ENCODE assay signal across 15 cellular contexts in the genomic region with DNA sequence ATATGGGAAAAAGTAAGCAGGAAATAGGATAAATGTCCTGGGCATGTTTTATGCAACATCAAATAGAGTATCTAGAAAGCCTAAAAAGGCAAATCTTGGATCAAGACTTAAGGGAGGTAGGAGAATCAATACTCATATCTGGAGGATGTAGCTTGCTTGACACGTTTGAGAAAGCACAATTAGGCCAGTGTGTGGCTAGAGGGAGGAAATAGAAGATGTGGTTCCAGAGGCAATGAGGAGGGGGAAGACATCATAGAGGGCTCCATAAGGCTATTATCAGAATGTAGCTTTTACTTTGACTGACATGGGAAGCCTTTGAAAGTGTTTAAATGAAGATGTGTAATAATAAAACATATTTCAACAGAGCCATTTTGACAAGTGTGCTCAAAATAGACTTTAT.
DNase-seq lines count a peak whose midpoint lies in the region; ATAC-seq, FAIRE-seq and TF ChIP-seq lines count a peak whose summit lies in the region.
"Had no signal": no experiment of that assay in that cellular context is flagged by ENCODE, and none has a peak within 500 bp of the region (broad histone marks: within the 10 kb centered on the region; RNA-seq: fewer than 3 reads in every experiment).

No MANE protein-coding gene starts in this region.

- H3K36me3 Mint-ChIP-seq in activated naive CD4-positive, alpha-beta T cell treated with anti-CD3 and anti-CD28 coated beads for 36 hours (ENCODE audit: low read depth): no peaks in the 10 kb centered on the region
- H3K36me3 Mint-ChIP-seq: CD4-positive, alpha-beta memory T cell had no signal

- no TSS peak for BruUV-seq in GM12878 (replicated peaks; lab: Mats Ljungman, UMichigan)

- H3K4me1 ChIP-seq in GM12878 (ENCODE audit: control insufficient read depth, insufficient read depth, low read length) (no peaks in the 10 kb centered on the region), pancreas (no peaks in the 10 kb centered on the region)
- H3K4me1 ChIP-seq: HAP-1 had no signal

- no peak overlapping the region for H3K27ac Mint-ChIP-seq in activated naive CD4-positive, alpha-beta T cell treated with anti-CD3 and anti-CD28 coated beads for 36 hours
- H3K27ac Mint-ChIP-seq: CD4-positive, alpha-beta memory T cell; GM23338; HFFc6 had no signal

- intact Hi-C loops in GM12878 (cut with micrococcal nuclease; ENCODE audit: unreplicated experiment): no loop called here
- intact Hi-C loops in activated naive CD4-positive, alpha-beta T cell treated with anti-CD3 and anti-CD28 coated beads for 36 hours (cut with micrococcal nuclease): no loop called here
- intact Hi-C loops in pancreas (cut with DNase I): no loop called here

- FAIRE-seq in HTR-8/SVneo (lab: Jason Lieb, UNC) (peak; percentile 4), GM12878 (lab: Jason Lieb, UNC) (no peak), pancreas (lab: Jason Lieb, UNC) (no peak)
- FAIRE-seq: H54 had no signal

- no peak overlapping the region for H3K9ac ChIP-seq in GM12878 (ENCODE audit: control insufficient read depth, insufficient read depth, low read length)

- H3K4me3 ChIP-seq in GM12878 (no peak overlapping the region), pancreas (no peak overlapping the region)
- H3K4me3 ChIP-seq: GM23338, HAP-1 had no signal

- no peak for TF ChIP-seq CTCF in GM12878 (IDR thresholded peaks at IDR 0.05 in 2 of 3, conservative IDR thresholded peaks at IDR 0.05 in 1 of 3; ENCODE audit: control insufficient read depth in 2 of 3, extremely low read depth in 1 of 3, insufficient read depth in 1 of 3, low read depth in 3 of 3, low read length in 3 of 3)
- no peak for TF ChIP-seq CTCF in pancreas (IDR thresholded peaks at IDR 0.05)

- no peak for TF ChIP-seq EP300 in GM12878 (IDR thresholded peaks at IDR 0.05; ENCODE audit: borderline replicate concordance in 1 of 2, control insufficient read depth in 1 of 2, low read depth in 2 of 2, low read length in 2 of 2)

- POLR2A ChIA-PET in GM12878 (lab: Charles Lee): no interaction called here

- SMC1A ChIA-PET in GM12878 (lab: Charles Lee; ENCODE audit: uncharacterized antibody, unreplicated experiment): interaction anchor here (1.1 kb wide), 1 partner anchor 42 kb away, joined by 3 read pairs; no protein-coding TSS in a partner anchor

- DNase-seq in HTR-8/SVneo (ENCODE audit: insufficient read length, low spot score) (no peak), NCI-H69 (lab: John Stamatoyannopoulos, UW) (peak; percentile 37), GM12878 (ENCODE audit: low read depth, low spot score) (no peak), pancreas (no peak), germinal center (ENCODE audit: low spot score) (no peak)
- DNase-seq in activated naive CD4-positive, alpha-beta T cell treated with anti-CD3 and anti-CD28 coated beads for 36 hours: no peak
- DNase-seq: C1 segment of cervical spinal cord; Calu3; CD4-positive, alpha-beta memory T cell; COR-L47; DND-41; HFFc6 had no signal

- no peak overlapping the region for H2AFZ ChIP-seq in GM12878 (ENCODE audit: control insufficient read depth, low read depth, low read length)
- H2AFZ ChIP-seq: GM23338 had no signal

- no peak for TF ChIP-seq POLR2A in GM12878 (IDR thresholded peaks at IDR 0.05; ENCODE audit: low read depth, low read length)

- H4K20me1 ChIP-seq in GM12878 (ENCODE audit: control insufficient read depth, insufficient read depth): no peaks in the 10 kb centered on the region

- H3K27me3 ChIP-seq in GM12878 (replicated peaks in 1 of 2; ENCODE audit: control insufficient read depth in 2 of 2, insufficient read depth in 2 of 2, low read length in 1 of 2): no peaks in the 10 kb centered on the region
- H3K27me3 ChIP-seq in pancreas: no peaks in the 10 kb centered on the region

- in situ Hi-C loops in GM12878 (cut with MboI): no loop called here

- no peaks in the 10 kb centered on the region for H3K4me1 Mint-ChIP-seq in activated naive CD4-positive, alpha-beta T cell treated with anti-CD3 and anti-CD28 coated beads for 36 hours (ENCODE audit: low read depth)
- H3K4me1 Mint-ChIP-seq: CD4-positive, alpha-beta memory T cell; GM23338 had no signal

- ATAC-seq in GM12878 (peak; percentile 79), pancreas (no peak)
- ATAC-seq: GM23338 had no signal

- CTCF ChIA-PET in GM12878 (lab: Yijun Ruan, JAX): interaction anchor here (0.9 kb wide), 1 partner anchor 10 kb away, joined by 4 read pairs; no protein-coding TSS in a partner anchor
- CTCF ChIA-PET in activated naive CD4-positive, alpha-beta T cell treated with anti-CD3 and anti-CD28 coated beads for 36 hours (lab: Charles Lee): no interaction called here

- RAD21 ChIA-PET in GM12878 (lab: Charles Lee; ENCODE audit: unreplicated experiment): no interaction called here

- no peaks in the 10 kb centered on the region for H3K79me2 ChIP-seq in GM12878 (ENCODE audit: control insufficient read depth, insufficient read depth, low read length)

- no peaks in the 10 kb centered on the region for H3K9me3 ChIP-seq in GM12878 (replicated peaks; ENCODE audit: control insufficient read depth, insufficient read depth, low read length)
- H3K9me3 ChIP-seq in pancreas: no peaks in the 10 kb centered on the region
- H3K9me3 ChIP-seq: HAP-1 had no signal

- peaks cover 2% of the 10 kb centered on the region for H3K9me3 Mint-ChIP-seq in activated naive CD4-positive, alpha-beta T cell treated with anti-CD3 and anti-CD28 coated beads for 36 hours
- H3K9me3 Mint-ChIP-seq: GM23338 had no signal

- no peak overlapping the region for H3K4me3 Mint-ChIP-seq in activated naive CD4-positive, alpha-beta T cell treated with anti-CD3 and anti-CD28 coated beads for 36 hours
- H3K4me3 Mint-ChIP-seq: CD4-positive, alpha-beta memory T cell; GM23338; HFFc6 had no signal

- no peak for TF ChIP-seq RAD21 in GM12878 (IDR thresholded peaks at IDR 0.05; ENCODE audit: insufficient read depth, low read depth, low read length)

- no peak overlapping the region for H3K4me2 ChIP-seq in GM12878 (ENCODE audit: control insufficient read depth, insufficient read depth)
- H3K4me2 ChIP-seq: GM23338 had no signal

- 0% methylated on average over 1 of the region's 1 CpG for WGBS in GM12878 (ENCODE audit: insufficient coverage, insufficient replicate concordance, low lambda C conversion rate, missing lambda C conversion rate)
- 1 to 7% methylated on average over 1 of the region's 1 CpG for WGBS in pancreas, 2 donors

- no peak overlapping the region for H3K27ac ChIP-seq in GM12878 (ENCODE audit: control insufficient read depth, insufficient read depth)
- no peak overlapping the region for H3K27ac ChIP-seq in pancreas

- no peaks in the 10 kb centered on the region for H3K27me3 Mint-ChIP-seq in activated naive CD4-positive, alpha-beta T cell treated with anti-CD3 and anti-CD28 coated beads for 36 hours (ENCODE audit: low read depth)
- H3K27me3 Mint-ChIP-seq: CD4-positive, alpha-beta memory T cell had no signal

- H3K36me3 ChIP-seq in GM12878 (ENCODE audit: control insufficient read depth in 2 of 2, insufficient read depth in 2 of 2, low read length in 1 of 2): no peaks in the 10 kb centered on the region
- H3K36me3 ChIP-seq in pancreas: no peaks in the 10 kb centered on the region
- H3K36me3 ChIP-seq: HAP-1 had no signal

TF ChIP-seq in GM12878, 131 proteins besides CTCF, POLR2A, EP300 and RAD21:
- TF ChIP-seq IRF5 (IDR thresholded peaks at IDR 0.05; ENCODE audit: borderline replicate concordance) (no peak), RELA (IDR thresholded peaks at IDR 0.05; ENCODE audit: borderline replicate concordance, partially characterized antibody) (no peak)
- TF ChIP-seq, protein P1, sequence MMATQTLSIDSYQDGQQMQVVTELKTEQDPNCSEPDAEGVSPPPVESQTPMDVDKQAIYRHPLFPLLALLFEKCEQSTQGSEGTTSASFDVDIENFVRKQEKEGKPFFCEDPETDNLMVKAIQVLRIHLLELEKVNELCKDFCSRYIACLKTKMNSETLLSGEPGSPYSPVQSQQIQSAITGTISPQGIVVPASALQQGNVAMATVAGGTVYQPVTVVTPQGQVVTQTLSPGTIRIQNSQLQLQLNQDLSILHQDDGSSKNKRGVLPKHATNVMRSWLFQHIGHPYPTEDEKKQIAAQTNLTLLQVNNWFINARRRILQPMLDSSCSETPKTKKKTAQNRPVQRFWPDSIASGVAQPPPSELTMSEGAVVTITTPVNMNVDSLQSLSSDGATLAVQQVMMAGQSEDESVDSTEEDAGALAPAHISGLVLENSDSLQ (IDR thresholded peaks at IDR 0.05): peak; percentile 72
